11 cellular contexts compared by ENCODE assay signal in the genomic region with DNA sequence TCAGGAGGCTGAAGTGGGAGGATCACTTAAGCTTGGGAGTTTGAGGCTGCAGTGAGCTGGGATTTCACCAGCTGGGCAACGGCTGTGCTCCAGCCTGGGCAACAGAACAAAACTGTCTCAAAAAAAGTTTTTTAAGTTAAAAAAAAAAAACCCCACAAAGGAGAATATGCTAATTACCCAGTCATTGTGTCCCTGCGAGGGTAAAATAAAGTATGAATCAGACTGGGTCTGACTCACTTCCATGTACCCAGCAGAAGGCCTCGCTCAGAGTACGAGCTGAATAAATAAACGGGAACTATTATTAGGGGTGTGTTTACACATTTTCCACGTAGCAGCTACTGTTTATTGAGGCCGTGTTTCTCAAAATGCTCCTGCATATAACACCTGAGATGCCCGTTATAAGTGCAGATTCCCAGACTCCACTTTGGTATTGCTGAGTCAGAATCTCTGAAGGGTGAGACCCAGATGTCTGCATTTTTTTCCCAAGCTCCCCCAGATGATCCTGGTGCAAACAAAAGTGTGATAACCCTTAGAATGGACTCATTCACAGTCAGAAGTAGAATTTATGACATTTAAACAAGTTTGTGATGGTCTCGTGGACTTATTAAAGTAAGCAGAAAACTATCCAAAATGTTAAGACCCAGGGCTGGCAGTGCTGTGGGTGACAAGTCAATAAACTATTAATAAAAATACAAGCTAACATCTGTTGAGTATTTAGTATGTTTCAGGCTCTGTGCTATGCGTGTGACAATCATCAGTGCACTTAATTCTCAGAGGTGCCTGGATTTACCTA. TPM values are rescaled to one million over a fixed set of nuclear protein-coding genes. Genes with fewer than 3 reads are reported as not detected.
DNase-seq lines count a peak whose midpoint lies in the region; ATAC-seq, FAIRE-seq and TF ChIP-seq lines count a peak whose summit lies in the region.
"Had no signal": no experiment of that assay in that cellular context is flagged by ENCODE, and none has a peak within 500 bp of the region (broad histone marks: within the 10 kb centered on the region; RNA-seq: fewer than 3 reads in every experiment).

No MANE protein-coding gene starts in this region.

- DNase-seq in DMS53 treated with DMSO at 0.1 percent for 48 hours (lab: John Stamatoyannopoulos, UW; ENCODE audit: unreplicated experiment) (peak; percentile 11), HTR-8/SVneo (ENCODE audit: insufficient read length, low spot score) (peak; percentile 59), GM12878 (ENCODE audit: low read depth, low spot score) (no peak), posterior vena cava (ENCODE audit: low spot score) (peak; percentile 5), NAMALWA (ENCODE audit: low spot score) (no peak), frontal cortex (ENCODE audit: low spot score in 2 of 2) (no peak)
- DNase-seq: Karpas-422, mesendoderm, Peyer's patch had no signal

- H3K9me3 ChIP-seq in GM12878 (replicated peaks; ENCODE audit: control insufficient read depth, insufficient read depth, low read length), result no peaks in the 10 kb centered on the region; the same call in 1 of the 3 replicates
- H3K9me3 ChIP-seq: Peyer's patch, vagina had no signal

- no TSS peak for BruUV-seq in GM12878 (replicated peaks; lab: Mats Ljungman, UMichigan)

- SMC1A ChIA-PET in GM12878 (lab: Charles Lee; ENCODE audit: uncharacterized antibody, unreplicated experiment), result interaction anchor here (0.9 kb wide), 1 partner anchor 28 kb away, joined by 4 read pairs; no protein-coding TSS in a partner anchor

- no peak for TF ChIP-seq POLR2A in GM12878 (IDR thresholded peaks at IDR 0.05; ENCODE audit: low read depth, low read length)

- in situ Hi-C loops in GM12878 (cut with MboI), result no loop called here

- RAD21 ChIA-PET in GM12878 (lab: Charles Lee; ENCODE audit: unreplicated experiment), result interaction anchor here (0.5 to 0.8 kb wide), 2 partner anchors 40 to 279 kb away, joined by 3 read pairs; no protein-coding TSS in a partner anchor

- no peak for FAIRE-seq in HTR-8/SVneo (lab: Jason Lieb, UNC)
- FAIRE-seq in GM12878 (lab: Jason Lieb, UNC), result no peak
- FAIRE-seq in frontal cortex (lab: Jason Lieb, UNC), result no peak

- TF ChIP-seq RAD21 in GM12878 (IDR thresholded peaks at IDR 0.05; ENCODE audit: insufficient read depth, low read depth, low read length), result no peak

- CTCF ChIA-PET in GM12878 (lab: Yijun Ruan, JAX), result interaction anchor here (0.8 to 1.2 kb wide), 2 partner anchors 15 to 255 kb away, joined by 3 read pairs; no protein-coding TSS in a partner anchor

- no peaks in the 10 kb centered on the region for H3K79me2 ChIP-seq in GM12878 (ENCODE audit: control insufficient read depth, insufficient read depth, low read length)

- H2AFZ ChIP-seq in GM12878 (ENCODE audit: control insufficient read depth, low read depth, low read length), result no peak overlapping the region

- 1% methylated on average over 10 of the region's 10 CpGs for WGBS in GM12878 (ENCODE audit: insufficient coverage, insufficient replicate concordance, low lambda C conversion rate, missing lambda C conversion rate)

- no peak for TF ChIP-seq CTCF in GM12878 (IDR thresholded peaks at IDR 0.05 in 2 of 3, conservative IDR thresholded peaks at IDR 0.05 in 1 of 3; ENCODE audit: control insufficient read depth in 2 of 3, extremely low read depth in 1 of 3, insufficient read depth in 1 of 3, low read depth in 3 of 3, low read length in 3 of 3)

- no peak for TF ChIP-seq EP300 in GM12878 (IDR thresholded peaks at IDR 0.05; ENCODE audit: borderline replicate concordance in 1 of 2, control insufficient read depth in 1 of 2, low read depth in 2 of 2, low read length in 2 of 2)

- POLR2A ChIA-PET in GM12878 (lab: Charles Lee), result no interaction called here

- H3K4me3 ChIP-seq in GM12878, result no peak overlapping the region
- H3K4me3 ChIP-seq: Peyer's patch, vagina had no signal

- no peak overlapping the region for H3K4me2 ChIP-seq in GM12878 (ENCODE audit: control insufficient read depth, insufficient read depth)

- ATAC-seq in GM12878 (peak; percentile 83), GM19397 (IDR thresholded peaks at IDR 0.05; ENCODE audit: unreplicated experiment) (no peak)

- H3K36me3 ChIP-seq in GM12878 (ENCODE audit: control insufficient read depth in 2 of 2, insufficient read depth in 2 of 2, low read length in 1 of 2), result no peaks in the 10 kb centered on the region
- H3K36me3 ChIP-seq: vagina had no signal

- no peak overlapping the region for H3K9ac ChIP-seq in GM12878 (ENCODE audit: control insufficient read depth, insufficient read depth, low read length)

- 0 out of 4 replicates have a peak, but pooled peaks cover 0 to 2% of the 10 kb centered on the region in 2 experiments for H3K27me3 ChIP-seq in GM12878 (replicated peaks in 1 of 2; ENCODE audit: control insufficient read depth in 2 of 2, insufficient read depth in 2 of 2, low read length in 1 of 2)
- H3K27me3 ChIP-seq: Peyer's patch, vagina had no signal

- H4K20me1 ChIP-seq in GM12878 (ENCODE audit: control insufficient read depth, insufficient read depth), result no peaks in the 10 kb centered on the region

- no peak overlapping the region for H3K27ac ChIP-seq in GM12878 (ENCODE audit: control insufficient read depth, insufficient read depth)
- H3K27ac ChIP-seq: Peyer's patch, vagina had no signal

- H3K4me1 ChIP-seq in GM12878 (ENCODE audit: control insufficient read depth, insufficient read depth, low read length), result no peaks in the 10 kb centered on the region; the same call in 1 of the 2 replicates
- H3K4me1 ChIP-seq: Peyer's patch, vagina had no signal

- intact Hi-C loops in GM12878 (cut with micrococcal nuclease; ENCODE audit: unreplicated experiment) (no loop called here), posterior vena cava (cut with DNase I) (no loop called here)

TF ChIP-seq in GM12878, 131 proteins besides CTCF, POLR2A, EP300 and RAD21:
- TF ChIP-seq JUNB (IDR thresholded peaks at IDR 0.05), result peak; percentile 30; the same call in 1 of the 2 replicates
- TF ChIP-seq, protein P1, sequence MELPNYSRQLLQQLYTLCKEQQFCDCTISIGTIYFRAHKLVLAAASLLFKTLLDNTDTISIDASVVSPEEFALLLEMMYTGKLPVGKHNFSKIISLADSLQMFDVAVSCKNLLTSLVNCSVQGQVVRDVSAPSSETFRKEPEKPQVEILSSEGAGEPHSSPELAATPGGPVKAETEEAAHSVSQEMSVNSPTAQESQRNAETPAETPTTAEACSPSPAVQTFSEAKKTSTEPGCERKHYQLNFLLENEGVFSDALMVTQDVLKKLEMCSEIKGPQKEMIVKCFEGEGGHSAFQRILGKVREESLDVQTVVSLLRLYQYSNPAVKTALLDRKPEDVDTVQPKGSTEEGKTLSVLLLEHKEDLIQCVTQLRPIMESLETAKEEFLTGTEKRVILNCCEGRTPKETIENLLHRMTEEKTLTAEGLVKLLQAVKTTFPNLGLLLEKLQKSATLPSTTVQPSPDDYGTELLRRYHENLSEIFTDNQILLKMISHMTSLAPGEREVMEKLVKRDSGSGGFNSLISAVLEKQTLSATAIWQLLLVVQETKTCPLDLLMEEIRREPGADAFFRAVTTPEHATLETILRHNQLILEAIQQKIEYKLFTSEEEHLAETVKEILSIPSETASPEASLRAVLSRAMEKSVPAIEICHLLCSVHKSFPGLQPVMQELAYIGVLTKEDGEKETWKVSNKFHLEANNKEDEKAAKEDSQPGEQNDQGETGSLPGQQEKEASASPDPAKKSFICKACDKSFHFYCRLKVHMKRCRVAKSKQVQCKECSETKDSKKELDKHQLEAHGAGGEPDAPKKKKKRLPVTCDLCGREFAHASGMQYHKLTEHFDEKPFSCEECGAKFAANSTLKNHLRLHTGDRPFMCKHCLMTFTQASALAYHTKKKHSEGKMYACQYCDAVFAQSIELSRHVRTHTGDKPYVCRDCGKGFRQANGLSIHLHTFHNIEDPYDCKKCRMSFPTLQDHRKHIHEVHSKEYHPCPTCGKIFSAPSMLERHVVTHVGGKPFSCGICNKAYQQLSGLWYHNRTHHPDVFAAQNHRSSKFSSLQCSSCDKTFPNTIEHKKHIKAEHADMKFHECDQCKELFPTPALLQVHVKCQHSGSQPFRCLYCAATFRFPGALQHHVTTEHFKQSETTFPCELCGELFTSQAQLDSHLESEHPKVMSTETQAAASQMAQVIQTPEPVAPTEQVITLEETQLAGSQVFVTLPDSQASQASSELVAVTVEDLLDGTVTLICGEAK (IDR thresholded peaks at IDR 0.05; ENCODE audit: borderline replicate concordance), result peak; percentile 22; the same call in 1 of the 2 replicates
- TF ChIP-seq CBFB (IDR thresholded peaks at IDR 0.05; ENCODE audit: low read depth), result no peak

RNA-seq across cellular contexts. Expression of a gene that starts 28.2 kb away (rescaled TPM):
- 1.6 and 1.9 TPM in 2 replicates for total RNA-seq in GM12878 (2013; cell fraction: nucleolus; rRNA removed)
- total RNA-seq in GM12878 (2014; rRNA removed) (0.16 and 0.45 TPM in 2 replicates), GM12878 (2014; rRNA removed; fragmentation: Illumina TruSeq; extraction: Trizol) (0.27 and 0.32 TPM in 2 replicates), GM12878 (2021) (2.4 and 3.8 TPM in 2 replicates), posterior vena cava (under 1 TPM; 0.83 to 0.90 TPM), frontal cortex (1.2 TPM)
- polyA plus RNA-seq in GM12878 (2011; ENCODE audit: low read depth), result 1.4 TPM
- polyA plus RNA-seq in GM12878 (2011; rRNA removed) (0.24 and 0.43 TPM in 2 replicates), GM12878 (2014; fragmentation: Illumina TruSeq; extraction: Trizol) (1.1 and 1.5 TPM in 2 replicates), GM12878 (2014; fragmentation: Nextera tagmentation; extraction: Ambion mirVana) (not detected), GM12878 (2014; rRNA removed) (1.9 and 2.5 TPM in 2 replicates), GM12878 (2016; fragmentation: Nextera tagmentation; extraction: Ambion mirVana) (under 1 TPM; 0.08 to 0.10 TPM)
- 0.63 and 0.75 TPM in 2 replicates for polyA plus RNA-seq in GM12878 (2011; cell fraction: cytosol; rRNA removed)
- polyA plus RNA-seq in GM12878 (2011; cell fraction: nucleus; rRNA removed), result 4.0 and 5.1 TPM in 2 replicates
- 2.9 and 5.5 TPM in 2 replicates for polyA plus RNA-seq in GM12878 (2012)
- polyA minus RNA-seq in GM12878 (2011; rRNA and poly(A)+ RNA removed), result 0.73 and 0.77 TPM in 2 replicates
- 0.62 TPM in 1 of 2 replicates, not detected in the other for polyA minus RNA-seq in GM12878 (2011; cell fraction: cytosol; rRNA and poly(A)+ RNA removed)
- polyA minus RNA-seq in GM12878 (2011; cell fraction: nucleus; rRNA and poly(A)+ RNA removed), result 1.1 and 1.9 TPM in 2 replicates

Comparison
In these comparisons a context has a peak if more than half of its experiments do, and no peak if none do; other contexts are left out.
1. DNase-seq: peak in DMS53 treated with DMSO at 0.1 percent for 48 hours (single experiment), HTR-8/SVneo (single experiment) and posterior vena cava (single experiment); none in GM12878 (single experiment), NAMALWA (single experiment) and frontal cortex (0 of 2).